In the genomic region with DNA sequence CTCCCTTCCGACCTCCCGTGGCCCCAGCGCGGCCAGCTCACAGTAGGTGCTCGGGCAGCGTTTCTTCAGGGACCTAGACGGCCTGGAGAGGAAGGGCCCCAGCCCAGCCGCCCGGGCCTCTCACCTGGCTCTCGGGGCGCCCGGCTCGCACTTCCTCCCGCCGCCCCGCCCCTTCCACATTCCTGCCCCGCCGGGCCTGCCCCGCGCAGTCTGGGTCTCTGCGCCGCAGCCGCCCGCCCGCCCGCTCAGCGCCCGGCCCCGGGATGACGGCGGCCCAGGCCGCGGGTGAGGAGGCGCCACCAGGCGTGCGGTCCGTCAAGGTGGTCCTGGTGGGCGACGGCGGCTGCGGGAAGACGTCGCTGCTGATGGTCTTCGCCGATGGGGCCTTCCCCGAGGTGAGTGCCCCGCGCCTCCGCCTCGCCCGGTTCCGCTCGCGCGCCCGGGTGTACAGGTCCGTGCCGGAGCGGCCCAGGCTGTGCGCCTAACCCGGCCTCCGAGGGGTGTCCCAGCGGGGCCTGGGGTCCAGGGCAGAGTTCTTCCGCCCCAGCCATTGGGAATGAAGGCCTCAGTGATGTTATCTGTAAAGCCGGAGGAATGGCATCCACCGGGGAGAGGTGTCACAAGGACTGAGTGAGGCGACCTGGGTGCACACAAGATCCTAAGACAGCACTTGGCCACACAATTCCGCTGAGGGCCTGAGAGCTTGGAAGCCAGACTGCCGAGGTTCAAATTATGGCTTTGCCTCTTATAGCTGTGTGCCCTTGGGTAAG, we compare ENCODE assay signal across 1 cellular context.
TF ChIP-seq lines count a peak whose summit lies in the region.

A gene with protein sequence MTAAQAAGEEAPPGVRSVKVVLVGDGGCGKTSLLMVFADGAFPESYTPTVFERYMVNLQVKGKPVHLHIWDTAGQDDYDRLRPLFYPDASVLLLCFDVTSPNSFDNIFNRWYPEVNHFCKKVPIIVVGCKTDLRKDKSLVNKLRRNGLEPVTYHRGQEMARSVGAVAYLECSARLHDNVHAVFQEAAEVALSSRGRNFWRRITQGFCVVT (plus strand): TSS at position 208 of the 770 bp plus-strand sequence. CDS start 56 bp downstream, at position 264.

TF ChIP-seq in GM23338, 12 proteins besides CTCF, POLR2A, EP300 and RAD21 (continued from another document):
- no peak for TF ChIP-seq STAT1 (IDR thresholded peaks at IDR 0.05; ENCODE audit: unreplicated experiment)
- TF ChIP-seq, protein P1, sequence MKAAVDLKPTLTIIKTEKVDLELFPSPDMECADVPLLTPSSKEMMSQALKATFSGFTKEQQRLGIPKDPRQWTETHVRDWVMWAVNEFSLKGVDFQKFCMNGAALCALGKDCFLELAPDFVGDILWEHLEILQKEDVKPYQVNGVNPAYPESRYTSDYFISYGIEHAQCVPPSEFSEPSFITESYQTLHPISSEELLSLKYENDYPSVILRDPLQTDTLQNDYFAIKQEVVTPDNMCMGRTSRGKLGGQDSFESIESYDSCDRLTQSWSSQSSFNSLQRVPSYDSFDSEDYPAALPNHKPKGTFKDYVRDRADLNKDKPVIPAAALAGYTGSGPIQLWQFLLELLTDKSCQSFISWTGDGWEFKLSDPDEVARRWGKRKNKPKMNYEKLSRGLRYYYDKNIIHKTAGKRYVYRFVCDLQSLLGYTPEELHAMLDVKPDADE (IDR thresholded peaks at IDR 0.05), result no peak
- peak; percentile 35 for TF ChIP-seq POLR2AphosphoS5 (IDR thresholded peaks at IDR 0.05; ENCODE audit: low read depth)
- TF ChIP-seq CREB1 (CRISPR knock-in tag; IDR thresholded peaks at IDR 0.05; ENCODE audit: low read depth), result no peak
- no peak for TF ChIP-seq EZH2 (IDR thresholded peaks at IDR 0.05; ENCODE audit: low read depth, unreplicated experiment)
- TF ChIP-seq JUNB (IDR thresholded peaks at IDR 0.05; ENCODE audit: unreplicated experiment), result no peak
- TF ChIP-seq NANOG (IDR thresholded peaks at IDR 0.05; ENCODE audit: borderline replicate concordance), result no peak
